In genomic region chr6:160991411-160992322, GRCh38 we compare ENCODE assay signal across 8 cellular contexts. TPM values are rescaled to one million over a fixed set of nuclear protein-coding genes. Genes with fewer than 3 reads are reported as not detected.
A peak's percentile ranks its signal among the peaks of the same experiment; 100 is the strongest.
DNase-seq lines count a peak whose midpoint lies in the region; ATAC-seq and TF ChIP-seq lines count a peak whose summit lies in the region.

A gene with protein sequence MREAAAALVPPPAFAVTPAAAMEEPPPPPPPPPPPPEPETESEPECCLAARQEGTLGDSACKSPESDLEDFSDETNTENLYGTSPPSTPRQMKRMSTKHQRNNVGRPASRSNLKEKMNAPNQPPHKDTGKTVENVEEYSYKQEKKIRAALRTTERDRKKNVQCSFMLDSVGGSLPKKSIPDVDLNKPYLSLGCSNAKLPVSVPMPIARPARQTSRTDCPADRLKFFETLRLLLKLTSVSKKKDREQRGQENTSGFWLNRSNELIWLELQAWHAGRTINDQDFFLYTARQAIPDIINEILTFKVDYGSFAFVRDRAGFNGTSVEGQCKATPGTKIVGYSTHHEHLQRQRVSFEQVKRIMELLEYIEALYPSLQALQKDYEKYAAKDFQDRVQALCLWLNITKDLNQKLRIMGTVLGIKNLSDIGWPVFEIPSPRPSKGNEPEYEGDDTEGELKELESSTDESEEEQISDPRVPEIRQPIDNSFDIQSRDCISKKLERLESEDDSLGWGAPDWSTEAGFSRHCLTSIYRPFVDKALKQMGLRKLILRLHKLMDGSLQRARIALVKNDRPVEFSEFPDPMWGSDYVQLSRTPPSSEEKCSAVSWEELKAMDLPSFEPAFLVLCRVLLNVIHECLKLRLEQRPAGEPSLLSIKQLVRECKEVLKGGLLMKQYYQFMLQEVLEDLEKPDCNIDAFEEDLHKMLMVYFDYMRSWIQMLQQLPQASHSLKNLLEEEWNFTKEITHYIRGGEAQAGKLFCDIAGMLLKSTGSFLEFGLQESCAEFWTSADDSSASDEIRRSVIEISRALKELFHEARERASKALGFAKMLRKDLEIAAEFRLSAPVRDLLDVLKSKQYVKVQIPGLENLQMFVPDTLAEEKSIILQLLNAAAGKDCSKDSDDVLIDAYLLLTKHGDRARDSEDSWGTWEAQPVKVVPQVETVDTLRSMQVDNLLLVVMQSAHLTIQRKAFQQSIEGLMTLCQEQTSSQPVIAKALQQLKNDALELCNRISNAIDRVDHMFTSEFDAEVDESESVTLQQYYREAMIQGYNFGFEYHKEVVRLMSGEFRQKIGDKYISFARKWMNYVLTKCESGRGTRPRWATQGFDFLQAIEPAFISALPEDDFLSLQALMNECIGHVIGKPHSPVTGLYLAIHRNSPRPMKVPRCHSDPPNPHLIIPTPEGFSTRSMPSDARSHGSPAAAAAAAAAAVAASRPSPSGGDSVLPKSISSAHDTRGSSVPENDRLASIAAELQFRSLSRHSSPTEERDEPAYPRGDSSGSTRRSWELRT (N-terminal part only) (plus strand): TSS chr6:160991769. CDS start chr6:160991932, 163 bp downstream.

- no CpG with 5 or more reads among the region's 124 CpGs for WGBS in neuronal stem cell (ENCODE audit: extremely low coverage in 2 of 2, insufficient read length in 2 of 2, insufficient replicate concordance in 1 of 2), 2 donors

- peaks cover 7% of the 10 kb centered on the region for H3K79me1 ChIP-seq in neuronal stem cell (ENCODE audit: low read depth, low read length)

- no peak within 1 kb of the TSS for H4K91ac ChIP-seq in neuronal stem cell (ENCODE audit: low read depth, low read length, poor library complexity)

- DNase-seq in Daoy (ENCODE audit: low read depth) (peak; percentile 94), SJCRH30 (peak; percentile 83 to 89), activated gamma-delta T cell treated with Interleukin-2 at 50 U/mL for 16 hours (peak; percentile 74), foreskin melanocyte (peak; percentile 45), neuronal stem cell (ENCODE audit: low spot score) (peak; percentile 86)
- DNase-seq in Jurkat, Clone E6-1 (ENCODE audit: low read depth, low spot score) = peak; percentile 60

- H2AK5ac ChIP-seq in neuronal stem cell (ENCODE audit: low read depth, low read length) = peak within 1 kb of the TSS; percentile 72

- H3K14ac ChIP-seq in neuronal stem cell (ENCODE audit: low read length) = peak within 1 kb of the TSS; percentile 99

- H3K27me3 ChIP-seq in SJCRH30 (no peaks in the 10 kb centered on the region), neuronal stem cell (ENCODE audit: control insufficient read depth in 3 of 3, insufficient read depth in 3 of 3, low read depth in 1 of 3, low read length in 3 of 3) (no peaks in the 10 kb centered on the region)

- peak within 1 kb of the TSS; percentile 97 for H3K9ac ChIP-seq in neuronal stem cell (ENCODE audit: low read depth, low read length, poor library complexity)

- peak within 1 kb of the TSS; percentile 74 for H3K4me3 ChIP-seq in Jurkat, Clone E6-1 (ENCODE audit: low read length)
- H3K4me3 ChIP-seq in SJCRH30 = peak within 1 kb of the TSS; percentile 97
- H3K4me3 ChIP-seq in neuronal stem cell (ENCODE audit: low read length in 2 of 2) = peak within 1 kb of the TSS; percentile 55 to 82

- H2BK120ac ChIP-seq in neuronal stem cell (ENCODE audit: low read depth, low read length) = peak within 1 kb of the TSS; percentile 40

- H3K18ac ChIP-seq in neuronal stem cell (ENCODE audit: low read length) = peak within 1 kb of the TSS; percentile 99

- H2BK12ac ChIP-seq in neuronal stem cell (ENCODE audit: low read length) = no peak within 1 kb of the TSS

- H2BK5ac ChIP-seq in neuronal stem cell (ENCODE audit: low read length) = peak within 1 kb of the TSS; percentile 96

- H3K27ac ChIP-seq in SJCRH30 (peak within 1 kb of the TSS; percentile 86), neuronal stem cell (replicated peaks; ENCODE audit: low read length) (peak within 1 kb of the TSS; percentile 82)

- H3K4me1 ChIP-seq in SJCRH30 (peaks cover 4% of the 10 kb centered on the region), neuronal stem cell (ENCODE audit: control insufficient read depth in 2 of 2, insufficient read depth in 1 of 2, low read depth in 1 of 2, low read length in 2 of 2) (peaks cover 2 to 10% of the 10 kb centered on the region in 2 donors)

- peak; percentile 65 for ATAC-seq in GM21619 (IDR thresholded peaks at IDR 0.05; ENCODE audit: unreplicated experiment)

- TF ChIP-seq CTCF in subcutaneous adipose tissue (IDR thresholded peaks at IDR 0.05; ENCODE audit: low read depth) = no peak

- H2BK15ac ChIP-seq in neuronal stem cell (ENCODE audit: low read length) = peak within 1 kb of the TSS; percentile 84

- no peak within 1 kb of the TSS for H4K8ac ChIP-seq in neuronal stem cell (ENCODE audit: low read depth, low read length)

- H3K4me2 ChIP-seq in neuronal stem cell (ENCODE audit: insufficient read depth, low read length, poor library complexity, severe bottlenecking) = peak within 1 kb of the TSS; percentile 72

- H3K9me3 ChIP-seq in SJCRH30 (replicated peaks) = no peaks in the 10 kb centered on the region
- H3K9me3 ChIP-seq in neuronal stem cell (replicated peaks in 1 of 2; ENCODE audit: control insufficient read depth in 2 of 2, insufficient read depth in 1 of 2, low read depth in 1 of 2, low read length in 2 of 2) = peaks cover 1 to 7% of the 10 kb centered on the region in 2 donors

- H3K23ac ChIP-seq in neuronal stem cell (ENCODE audit: low read depth, low read length, poor library complexity) = peak within 1 kb of the TSS; percentile 98

- H3K4ac ChIP-seq in neuronal stem cell (ENCODE audit: low read length) = no peak within 1 kb of the TSS

- peak within 1 kb of the TSS; percentile 97 for H2AFZ ChIP-seq in neuronal stem cell (ENCODE audit: low read length)

- H3K36me3 ChIP-seq in SJCRH30 = no peaks in the 10 kb centered on the region
- peaks cover 0 to 5% of the 10 kb centered on the region in 2 donors for H3K36me3 ChIP-seq in neuronal stem cell (replicated peaks in 1 of 2; ENCODE audit: control insufficient read depth in 2 of 2, insufficient read depth in 2 of 2, low read length in 2 of 2)

RNA-seq across cellular contexts. Expression of the gene that starts here (rescaled TPM):
- 49.7 and 87.2 TPM in 2 replicates for total RNA-seq in Daoy (2014; rRNA removed; shearing (Covaris generic))
- 25.5 TPM for polyA plus RNA-seq in Jurkat, Clone E6-1 (2012; ENCODE audit: insufficient read depth, insufficient read length)
- total RNA-seq in SJCRH30 (2014; rRNA removed; shearing (Covaris generic)) = 44.7 and 47.5 TPM in 2 replicates
- 21.8 TPM for polyA plus RNA-seq in neuronal stem cell (2013, experiment 1 of 2)
- 27.4 TPM for polyA plus RNA-seq in neuronal stem cell (2013, experiment 2 of 2)
- 10 to 100 TPM; 26.2 to 36.7 (median 36.1) TPM for total RNA-seq in subcutaneous adipose tissue

Comparison
In these comparisons a context has a peak if more than half of its experiments do, and no peak if none do; other contexts are left out.
1. Peak in every context shown above with its lines: DNase-seq, ATAC-seq, H3K4me3 ChIP-seq and H3K27ac ChIP-seq.